Comparison of ENCODE assay signal across 8 cellular contexts in genomic region chr6:28586273-28586672, GRCh38.
DNase-seq lines count a peak whose midpoint lies in the region; ATAC-seq, FAIRE-seq and TF ChIP-seq lines count a peak whose summit lies in the region.

No MANE protein-coding gene starts in this region.

- H3K4me3 Mint-ChIP-seq in activated T-cell treated with anti-CD3 and anti-CD28 coated beads, Interleukin-2, amount 50 U/mL, for 4 hours = peak overlapping the region; percentile 79

- H2AFZ ChIP-seq in HepG2 (ENCODE audit: low read length) = peak overlapping the region; percentile 100

- H3K4me2 ChIP-seq in HepG2 (ENCODE audit: low read depth, low read length) = peak overlapping the region; percentile 93

- H3K9me3 ChIP-seq in HepG2 (ENCODE audit: low read length) (no peaks in the 10 kb centered on the region), thyroid gland (no peaks in the 10 kb centered on the region)

- TF ChIP-seq CTCF in HepG2 (CRISPR knock-in tag; IDR thresholded peaks at IDR 0.05) (no peak), thyroid gland (IDR thresholded peaks at IDR 0.05) (no peak)

- BruUV-seq in HepG2 (replicated peaks; lab: Mats Ljungman, UMichigan) = no TSS peak

- H3K4me1 Mint-ChIP-seq in activated T-cell treated with anti-CD3 and anti-CD28 coated beads, Interleukin-2, amount 50 U/mL, for 4 hours (ENCODE audit: low read depth) = peaks cover 14% of the 10 kb centered on the region

- no peak for DNase-seq in activated T-cell treated with anti-CD3 and anti-CD28 coated beads, Interleukin-2, amount 50 U/mL, for 4 hours
- DNase-seq in activated T-cell treated with anti-CD3 and anti-CD28 coated beads, Interleukin-2, amount 50 U/mL, for 48 hours = no peak
- DNase-seq in amniotic epithelial cell (ENCODE audit: low read depth) (peak; percentile 21), HepG2 (ENCODE audit: low spot score) (peak; percentile 9), thyroid gland (no peak), foreskin melanocyte (no peak), superior temporal gyrus (ENCODE audit: extremely low spot score) (no peak)
- no peak for DNase-seq in activated CD4-positive, CD25-positive, alpha-beta regulatory T cell (lab: John Stamatoyannopoulos, UW)

- WGBS in HepG2 (ENCODE audit: low lambda C conversion rate) = 26% methylated on average over 6 of the region's 6 CpGs
- 46 to 51% methylated on average over 6 of the region's 6 CpGs for WGBS in thyroid gland, 2 donors

- H3K9me3 Mint-ChIP-seq in activated T-cell treated with anti-CD3 and anti-CD28 coated beads, Interleukin-2, amount 50 U/mL, for 4 hours = peaks cover 8% of the 10 kb centered on the region

- no peak for FAIRE-seq in HepG2 (lab: Jason Lieb, UNC)

- peak overlapping the region; percentile 79 for H3K9ac ChIP-seq in HepG2 (ENCODE audit: insufficient read depth, low read depth, low read length)

- H4K20me1 ChIP-seq in HepG2 (ENCODE audit: insufficient read depth, low read length) = no peaks in the 10 kb centered on the region

- peaks cover 50% of the 10 kb centered on the region for H3K4me1 ChIP-seq in HepG2 (ENCODE audit: insufficient read depth, low read length)
- peaks cover 3 to 4% of the 10 kb centered on the region in 2 donors for H3K4me1 ChIP-seq in thyroid gland

- in situ Hi-C loops in HepG2 (cut with HindIII; ENCODE audit: extremely low pct_ligation_motif_present, low pct_unique_long_range_greater_than_20kb) = loop anchor here (5.0 kb wide), 1 partner anchor 96 kb away; no protein-coding TSS in a partner anchor

- TF ChIP-seq EP300 in HepG2 (IDR thresholded peaks at IDR 0.05; ENCODE audit: low read depth in 2 of 2, low read length in 2 of 2) (no peak), HepG2 (CRISPR knock-in tag; IDR thresholded peaks at IDR 0.05; ENCODE audit: borderline replicate concordance) (no peak)

- no peak for TF ChIP-seq POLR2A in HepG2 (IDR thresholded peaks at IDR 0.05; ENCODE audit: insufficient read depth in 1 of 2, low read depth in 2 of 2, low read length in 2 of 2)
- TF ChIP-seq POLR2A in thyroid gland (IDR thresholded peaks at IDR 0.05) = no peak

- H3K4me3 ChIP-seq in HepG2 (replicated peaks in 1 of 3; ENCODE audit: insufficient read depth in 1 of 3, low read depth in 2 of 3, low read length in 3 of 3) = peak overlapping the region; percentile 74 to 86 (median 82)
- H3K4me3 ChIP-seq in thyroid gland (replicated peaks in 1 of 3) = peak overlapping the region in 2 of 3 donors; percentile 49 to 72

- intact Hi-C loops in HepG2 (cut with micrococcal nuclease; ENCODE audit: unreplicated experiment) (loop anchor here (5.0 kb wide), 6 partner anchors 71 to 694 kb away; partner anchors contain the start of gene ZKSCAN8), thyroid gland (cut with DNase I) (no loop called here)

- no peaks in the 10 kb centered on the region; a peak in 1 of 5 replicates for H3K27me3 ChIP-seq in HepG2 (ENCODE audit: control insufficient read depth in 1 of 2, insufficient read depth in 2 of 2, low read length in 2 of 2)
- H3K27me3 ChIP-seq in thyroid gland = no peaks in the 10 kb centered on the region

- peaks cover 73% of the 10 kb centered on the region for H3K27me3 Mint-ChIP-seq in activated T-cell treated with anti-CD3 and anti-CD28 coated beads, Interleukin-2, amount 50 U/mL, for 4 hours (ENCODE audit: low read depth)

- H3K36me3 ChIP-seq in HepG2 (replicated peaks in 1 of 2; ENCODE audit: control insufficient read depth in 1 of 2, insufficient read depth in 2 of 2, low read length in 2 of 2) (no peaks in the 10 kb centered on the region), thyroid gland (no peaks in the 10 kb centered on the region)

- no peak for ATAC-seq in activated T-cell treated with anti-CD3 and anti-CD28 coated beads, Interleukin-2, amount 50 U/mL, for 4 hours
- ATAC-seq in HepG2 = peak; percentile 20

- CTCF ChIA-PET in HepG2 (lab: Yijun Ruan, JAX; ENCODE audit: low intra/inter-chr PET ratio, low total read pairs) = no interaction called here

- peaks cover 4% of the 10 kb centered on the region for H3K79me2 ChIP-seq in HepG2 (ENCODE audit: insufficient read depth, low read length)

- no peaks in the 10 kb centered on the region for H3K36me3 Mint-ChIP-seq in activated T-cell treated with anti-CD3 and anti-CD28 coated beads, Interleukin-2, amount 50 U/mL, for 4 hours (ENCODE audit: insufficient read depth)

- POLR2A ChIA-PET in HepG2 (lab: Yijun Ruan, JAX) = interaction anchor here (0.9 to 2.4 kb wide), 12 partner anchors 21 to 748 kb away, joined by 3 to 9 read pairs (median 4); partner anchors contain the start of genes ZKSCAN4, ZKSCAN8, ZSCAN12 and ZSCAN31

- H3K27ac ChIP-seq in HepG2 (ENCODE audit: extremely low read length, insufficient read depth, low read length) = peak overlapping the region; percentile 62
- no peak overlapping the region for H3K27ac ChIP-seq in thyroid gland

- no peak for TF ChIP-seq RAD21 in HepG2 (CRISPR knock-in tag; IDR thresholded peaks at IDR 0.05)

TF ChIP-seq in HepG2, 621 proteins besides CTCF, POLR2A, EP300 and RAD21 (continues in another document):
- TF ChIP-seq SMAD1 (CRISPR knock-in tag; IDR thresholded peaks at IDR 0.05; ENCODE audit: borderline replicate concordance, low read depth) = no peak
- TF ChIP-seq HDAC1 (CRISPR knock-in tag; IDR thresholded peaks at IDR 0.05) = no peak
- no peak for TF ChIP-seq RBFOX2 (IDR thresholded peaks at IDR 0.05; ENCODE audit: low read depth, low read length)
- no peak for TF ChIP-seq JARID2 (CRISPR knock-in tag; IDR thresholded peaks at IDR 0.05; ENCODE audit: insufficient replicate concordance)
- TF ChIP-seq ZHX2 (IDR thresholded peaks at IDR 0.05; ENCODE audit: low read depth) = no peak
- no peak for TF ChIP-seq ZHX2 (CRISPR knock-in tag; IDR thresholded peaks at IDR 0.05; ENCODE audit: borderline replicate concordance)
- no peak for TF ChIP-seq GLMP (CRISPR knock-in tag; IDR thresholded peaks at IDR 0.05; ENCODE audit: borderline replicate concordance)
- TF ChIP-seq ZNF614 (CRISPR knock-in tag; IDR thresholded peaks at IDR 0.05; ENCODE audit: borderline replicate concordance) = no peak
- no peak for TF ChIP-seq ZFY (CRISPR knock-in tag; IDR thresholded peaks at IDR 0.05)
- TF ChIP-seq GPBP1L1 (CRISPR knock-in tag; IDR thresholded peaks at IDR 0.05) = no peak

Comparison
In these comparisons a context has a peak if more than half of its experiments do, and no peak if none do; other contexts are left out.
1. DNase-seq: peak in amniotic epithelial cell (single experiment) and HepG2 (single experiment); none in activated T-cell treated with anti-CD3 and anti-CD28 coated beads, Interleukin-2, amount 50 U/mL, for 4 hours (single experiment), activated T-cell treated with anti-CD3 and anti-CD28 coated beads, Interleukin-2, amount 50 U/mL, for 48 hours (0 of 2), thyroid gland (0 of 2), foreskin melanocyte (single experiment), activated CD4-positive, CD25-positive, alpha-beta regulatory T cell (0 of 4) and superior temporal gyrus (single experiment).